ENCODE assay signal across 15 cellular contexts in genomic region chr5:96067251-96067650, GRCh38.
A peak's percentile ranks its signal among the peaks of the same experiment; 100 is the strongest.
DNase-seq lines count a peak whose midpoint lies in the region; ATAC-seq, FAIRE-seq and TF ChIP-seq lines count a peak whose summit lies in the region.
"Had no signal": no experiment of that assay in that cellular context is flagged by ENCODE, and none has a peak within 500 bp of the region (broad histone marks: within the 10 kb centered on the region; RNA-seq: fewer than 3 reads in every experiment).

No MANE protein-coding gene starts in this region.

- H3K27me3 ChIP-seq in PC-3 (ENCODE audit: low read length) (no peaks in the 10 kb centered on the region), bronchial epithelial cell (ENCODE audit: control insufficient read depth, insufficient read depth, low read length) (no peaks in the 10 kb centered on the region), parathyroid adenoma (ENCODE audit: control insufficient read depth, insufficient read depth, low read length) (no peaks in the 10 kb centered on the region)
- H3K27me3 ChIP-seq: BLaER1 treated with 17β-estradiol and CSF1 and Interleukin-3, amounts not matched to agents 10 nM and 100 nM; tibial artery had no signal

- FAIRE-seq in bronchial epithelial cell (lab: Jason Lieb, UNC): no peak

- no peaks in the 10 kb centered on the region for H4K20me1 ChIP-seq in PC-3 (ENCODE audit: low read length)
- H4K20me1 ChIP-seq: BLaER1 treated with 17β-estradiol and CSF1 and Interleukin-3, amounts not matched to agents 10 nM and 100 nM had no signal

- H3K4me1 ChIP-seq in PC-3 (ENCODE audit: insufficient read depth, low read length) (peaks cover 41% of the 10 kb centered on the region), parathyroid adenoma (peaks cover 3% of the 10 kb centered on the region)

- peak; percentile 63 for DNase-seq in ELR (ENCODE audit: low read depth)
- DNase-seq in PC-3: peak; percentile 27
- peak; percentile 73 for DNase-seq in bronchial epithelial cell (ENCODE audit: low read depth)
- DNase-seq in NCI-H446 (lab: John Stamatoyannopoulos, UW): no peak
- no peak for DNase-seq in NCI-H2029 treated with DMSO at 0.1 percent for 48 hours (lab: John Stamatoyannopoulos, UW)
- no peak for DNase-seq in NCI-H345 treated with DMSO at 0.1 percent for 48 hours (lab: John Stamatoyannopoulos, UW; ENCODE audit: unreplicated experiment)
- DNase-seq: activated effector memory CD4-positive, alpha-beta T cell treated with anti-CD3 and anti-CD28 coated beads, Interleukin-2, amount 50 U/mL, for 16 hours; NCI-H1436 treated with DMSO at 0.1 percent for 48 hours; RPMI8226; stimulated activated CD4-positive, alpha-beta T cell treated with anti-CD3 and anti-CD28 coated beads, Interleukin-4, amount 100 ng/mL, for 4 hours; tibial artery had no signal

- H3K79me2 ChIP-seq in PC-3 (ENCODE audit: low read length) (no peaks in the 10 kb centered on the region), parathyroid adenoma (no peaks in the 10 kb centered on the region)

- peak overlapping the region; percentile 6; the same call in 1 of the 2 replicates for H3K9ac ChIP-seq in PC-3 (ENCODE audit: low read length)
- no peak overlapping the region for H3K9ac ChIP-seq in parathyroid adenoma
- H3K9ac ChIP-seq: BLaER1 treated with 17β-estradiol and CSF1 and Interleukin-3, amounts not matched to agents 10 nM and 100 nM had no signal

- no peaks in the 10 kb centered on the region for H3F3A ChIP-seq in PC-3 (ENCODE audit: low read length, unreplicated experiment)

- no TSS peak for BruUV-seq in PC-3 (replicated peaks; lab: Mats Ljungman, UMichigan)

- no peaks in the 10 kb centered on the region for H3K9me3 ChIP-seq in PC-3 (ENCODE audit: low read length)
- no peaks in the 10 kb centered on the region for H3K9me3 ChIP-seq in parathyroid adenoma (ENCODE audit: control insufficient read depth, low read length)
- H3K9me3 ChIP-seq: BLaER1 treated with 17β-estradiol and CSF1 and Interleukin-3, amounts not matched to agents 10 nM and 100 nM; HAP-1; tibial artery had no signal

- no peaks in the 10 kb centered on the region for H3K9me2 ChIP-seq in PC-3 (replicated peaks; ENCODE audit: low read length)

- H3K36me3 ChIP-seq in PC-3 (ENCODE audit: low read depth, low read length): no peaks in the 10 kb centered on the region
- H3K36me3 ChIP-seq in bronchial epithelial cell (ENCODE audit: control insufficient read depth, insufficient read depth, low read length): no peaks in the 10 kb centered on the region
- no peaks in the 10 kb centered on the region for H3K36me3 ChIP-seq in parathyroid adenoma (ENCODE audit: control insufficient read depth, insufficient read depth, low read length)
- H3K36me3 ChIP-seq: BLaER1 treated with 17β-estradiol and CSF1 and Interleukin-3, amounts not matched to agents 10 nM and 100 nM; HAP-1; tibial artery had no signal

- TF ChIP-seq CTCF in PC-3 (conservative IDR thresholded peaks at IDR 0.05; ENCODE audit: low read depth, low read length) (no peak), bronchial epithelial cell (IDR thresholded peaks at IDR 0.05; ENCODE audit: insufficient read depth, low read length, severe bottlenecking) (no peak), parathyroid adenoma (IDR thresholded peaks at IDR 0.05) (no peak)

- H2AFZ ChIP-seq in PC-3 (ENCODE audit: low read length) (peak overlapping the region; percentile 41; the same call in 1 of the 2 replicates), parathyroid adenoma (peak overlapping the region; percentile 50)

- peak overlapping the region; percentile 72 for H3K27ac ChIP-seq in PC-3 (ENCODE audit: low read length)
- H3K27ac ChIP-seq in parathyroid adenoma: no peak overlapping the region
- H3K27ac ChIP-seq: BLaER1 treated with 17β-estradiol and CSF1 and Interleukin-3, amounts not matched to agents 10 nM and 100 nM had no signal

- POLR2A ChIA-PET in PC-3 (lab: Charles Lee; ENCODE audit: unreplicated experiment): no interaction called here

- peak; percentile 25 for ATAC-seq in PC-3
- ATAC-seq: WTC11 had no signal

- intact Hi-C loops in PC-3 (cut with micrococcal nuclease): loop anchor here (1.0 to 5.0 kb wide), 2 partner anchors 40 to 106 kb away; partner anchors contain the start of gene ELL2

- CTCF ChIA-PET in PC-3 (lab: Charles Lee): no interaction called here

- H3K4me2 ChIP-seq in PC-3 (ENCODE audit: low read length) (peak overlapping the region; percentile 77), parathyroid adenoma (ENCODE audit: low read length) (no peak overlapping the region)

- peak overlapping the region; percentile 53 for H3K4me3 ChIP-seq in PC-3 (ENCODE audit: low read length)
- no peak overlapping the region for H3K4me3 ChIP-seq in bronchial epithelial cell (ENCODE audit: low read depth, low read length)
- no peak overlapping the region for H3K4me3 ChIP-seq in parathyroid adenoma (ENCODE audit: low read depth, low read length)
- H3K4me3 ChIP-seq: BLaER1 treated with 17β-estradiol and CSF1 and Interleukin-3, amounts not matched to agents 10 nM and 100 nM; HAP-1; tibial artery had no signal

Comparison
In these comparisons a context has a peak if more than half of its experiments do, and no peak if none do; other contexts are left out.
1. DNase-seq: peak in ELR (single experiment), PC-3 (single experiment) and bronchial epithelial cell (single experiment); none in NCI-H446 (0 of 2), NCI-H2029 treated with DMSO at 0.1 percent for 48 hours (single experiment) and NCI-H345 treated with DMSO at 0.1 percent for 48 hours (single experiment).